Comparison of ENCODE assay signal across 1 cellular context in the genomic region with DNA sequence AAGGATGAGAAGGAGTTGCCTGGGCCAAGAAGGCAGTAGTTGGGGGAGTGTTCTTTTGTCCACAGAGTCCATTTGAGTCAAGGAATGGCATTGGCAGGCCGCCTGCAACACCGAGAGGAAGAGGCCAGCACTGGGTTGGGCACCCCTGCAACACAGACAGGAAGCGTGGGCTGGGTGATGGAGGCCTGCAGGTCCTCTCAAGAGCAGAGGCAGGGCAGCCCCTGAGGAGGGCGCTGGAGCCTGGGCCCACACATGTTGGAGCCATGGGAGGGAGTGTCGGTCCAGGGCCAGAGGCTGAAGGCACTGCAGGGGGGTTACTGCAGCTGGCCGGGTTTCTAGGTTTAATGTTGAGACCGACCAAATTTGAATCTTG.
TF ChIP-seq lines count a peak whose summit lies in the region.

No MANE protein-coding gene starts in this region.

TF ChIP-seq in K562, 482 proteins besides CTCF, POLR2A, EP300 and RAD21:
- TF ChIP-seq FOXM1 (IDR thresholded peaks at IDR 0.05; ENCODE audit: low read depth) (no peak), FOXM1 (CRISPR knock-in tag; IDR thresholded peaks at IDR 0.05; ENCODE audit: low read depth) (no peak), ZNF384 (IDR thresholded peaks at IDR 0.05; ENCODE audit: low read depth, low read length) (no peak), TSHZ1 (CRISPR knock-in tag; IDR thresholded peaks at IDR 0.05) (no peak), CEBPG (CRISPR knock-in tag; IDR thresholded peaks at IDR 0.05) (no peak), CEBPG (tag; conservative IDR thresholded peaks at IDR 0.05 in 1 of 2, IDR thresholded peaks at IDR 0.05 in 1 of 2) (no peak), ZFPM2 (CRISPR knock-in tag; IDR thresholded peaks at IDR 0.05) (no peak), RNF2 (IDR thresholded peaks at IDR 0.05) (no peak), CTCFL (IDR thresholded peaks at IDR 0.05; ENCODE audit: borderline replicate concordance, insufficient read depth, low read depth, low read length, poor library complexity, severe bottlenecking) (peak; percentile 52), ZC3H4 (CRISPR knock-in tag; IDR thresholded peaks at IDR 0.05; ENCODE audit: borderline replicate concordance) (no peak), RREB1 (CRISPR knock-in tag; IDR thresholded peaks at IDR 0.05) (no peak), EGR1 (conservative IDR thresholded peaks at IDR 0.05) (0 out of 2 replicates have a peak, but pooled peaks have one; percentile 23), ZNF695 (CRISPR knock-in tag; IDR thresholded peaks at IDR 0.05) (no peak), NFE2L1 (tag; IDR thresholded peaks at IDR 0.05; ENCODE audit: borderline replicate concordance, low read depth) (no peak)
- TF ChIP-seq, protein P1, sequence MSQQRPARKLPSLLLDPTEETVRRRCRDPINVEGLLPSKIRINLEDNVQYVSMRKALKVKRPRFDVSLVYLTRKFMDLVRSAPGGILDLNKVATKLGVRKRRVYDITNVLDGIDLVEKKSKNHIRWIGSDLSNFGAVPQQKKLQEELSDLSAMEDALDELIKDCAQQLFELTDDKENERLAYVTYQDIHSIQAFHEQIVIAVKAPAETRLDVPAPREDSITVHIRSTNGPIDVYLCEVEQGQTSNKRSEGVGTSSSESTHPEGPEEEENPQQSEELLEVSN (IDR thresholded peaks at IDR 0.05; ENCODE audit: borderline replicate concordance in 1 of 2, extremely low read depth in 1 of 2, insufficient read depth in 1 of 2, insufficient read length in 1 of 2, low read depth in 1 of 2, low read length in 1 of 2, poor library complexity in 1 of 2, severe bottlenecking in 1 of 2), result no peak
